8 cellular contexts compared by ENCODE assay signal in genomic region chr1:9452516-9453158, GRCh38.
"Had no signal": no experiment of that assay in that cellular context is flagged by ENCODE, and none has a peak within 500 bp of the region (broad histone marks: within the 10 kb centered on the region; RNA-seq: fewer than 3 reads in every experiment).

No MANE protein-coding gene starts in this region.

- DNase-seq: activated CD4-positive, CD25-positive, alpha-beta regulatory T cell treated with anti-CD3 and anti-CD28 coated beads, Interleukin-2, amount 50 U/mL, for 72 hours; activated CD8-positive, alpha-beta memory T cell treated with anti-CD3 and anti-CD28 coated beads, Interleukin-2, amount 10 ng/mL, durations not matched to agents 7 days and 5 days; activated T-cell treated with anti-CD3 and anti-CD28 coated beads, Interleukin-2, amount 50 U/mL, for 1 hour; hippocampal formation; kidney; stimulated activated CD4-positive, alpha-beta T cell treated with anti-CD3 and anti-CD28 coated beads, Interleukin-4, amount 100 ng/mL, for 24 hours; stimulated activated naive CD4-positive, alpha-beta T cell treated with Interleukin-2 at 50 U/mL for 16 hours; T-helper 9 cell had no signal

- ATAC-seq: activated CD8-positive, alpha-beta memory T cell treated with anti-CD3 and anti-CD28 coated beads, Interleukin-2, amount 10 ng/mL, durations not matched to agents 7 days and 5 days had no signal
